In genomic region chr19:43934985-43935708, GRCh38 we compare ENCODE assay signal across 8 cellular contexts. TPM values are rescaled to one million over a fixed set of nuclear protein-coding genes. Genes with fewer than 3 reads are reported as not detected.
DNase-seq lines count a peak whose midpoint lies in the region; ATAC-seq, FAIRE-seq and TF ChIP-seq lines count a peak whose summit lies in the region.

ZNF45 (minus strand) TSS chr19:43935282; CDS start chr19:43922185, 13,097 bp downstream.

- peak within 1 kb of the TSS; percentile 84 for H3K9ac ChIP-seq in PC-3 (ENCODE audit: low read length)

- H3K27ac ChIP-seq in PC-3 (ENCODE audit: low read length), result no peak within 1 kb of the TSS

- H3K36me3 ChIP-seq in PC-3 (ENCODE audit: low read depth, low read length) (peaks cover 8% of the 10 kb centered on the region; the same call in 1 of the 2 replicates), mucosa of descending colon (ENCODE audit: low read depth) (no peaks in the 10 kb centered on the region)

- TF ChIP-seq CTCF in D721Med (IDR thresholded peaks at IDR 0.05; ENCODE audit: insufficient read depth, missing control alignments) (no peak), PC-3 (conservative IDR thresholded peaks at IDR 0.05; ENCODE audit: low read depth, low read length) (no peak), epithelial cell of esophagus (IDR thresholded peaks at IDR 0.05; ENCODE audit: insufficient read depth, low read depth, low read length, missing control alignments) (no peak), mucosa of descending colon (IDR thresholded peaks at IDR 0.05) (no peak)

- peaks cover 11 to 22% (median 13%) of the 10 kb centered on the region in 3 donors for H3K4me1 Mint-ChIP-seq in IgD-negative memory B cell

- H3K4me3 ChIP-seq in PC-3 (ENCODE audit: low read length), result peak within 1 kb of the TSS; percentile 90
- H3K4me3 ChIP-seq in epithelial cell of esophagus (ENCODE audit: low read length), result peak within 1 kb of the TSS; percentile 86
- H3K4me3 ChIP-seq in mucosa of descending colon, result peak within 1 kb of the TSS; percentile 48

- ATAC-seq in GM21528 (IDR thresholded peaks at IDR 0.05; ENCODE audit: low FRiP score, unreplicated experiment) (peak; percentile 83), PC-3 (peak; percentile 94), mucosa of descending colon (peak; percentile 100)

- peak within 1 kb of the TSS; percentile 94 for H2AFZ ChIP-seq in PC-3 (ENCODE audit: low read length)

- no peaks in the 10 kb centered on the region for H3F3A ChIP-seq in PC-3 (ENCODE audit: low read length, unreplicated experiment)

- intact Hi-C loops in PC-3 (cut with micrococcal nuclease) (loop anchor here (1.0 to 2.0 kb wide), 2 partner anchors 16 to 178 kb away; partner anchors contain the start of genes ZNF221 and ZNF225), mucosa of descending colon (cut with DNase I, micrococcal nuclease) (no loop called here)

- peaks cover under 1 to 8% (median 7%) of the 10 kb centered on the region in 3 donors for H3K9me3 Mint-ChIP-seq in IgD-negative memory B cell

- H3K27me3 Mint-ChIP-seq in IgD-negative memory B cell, result no peaks in the 10 kb centered on the region

- H3K4me1 ChIP-seq in PC-3 (ENCODE audit: insufficient read depth, low read length) (peaks cover 7% of the 10 kb centered on the region; the same call in 1 of the 2 replicates), mucosa of descending colon (ENCODE audit: low read depth) (peaks cover 9% of the 10 kb centered on the region)

- peaks cover 12% of the 10 kb centered on the region for H3K36me3 Mint-ChIP-seq in IgD-negative memory B cell

- H3K27ac Mint-ChIP-seq in IgD-negative memory B cell, result peak within 1 kb of the TSS; percentile 67 to 92 (median 86)

- POLR2A ChIA-PET in PC-3 (lab: Charles Lee; ENCODE audit: unreplicated experiment), result no interaction called here

- no peak for FAIRE-seq in D721Med (lab: Jason Lieb, UNC)

- no peaks in the 10 kb centered on the region for H3K9me2 ChIP-seq in PC-3 (replicated peaks; ENCODE audit: low read length)

- 0 out of 2 replicates have a peak, but pooled peaks cover 5% of the 10 kb centered on the region for H3K9me3 ChIP-seq in PC-3 (ENCODE audit: low read length)
- peaks cover 5% of the 10 kb centered on the region for H3K9me3 ChIP-seq in mucosa of descending colon

- CTCF ChIA-PET in PC-3 (lab: Charles Lee), result interaction anchor here (0.6 to 0.9 kb wide), 2 partner anchors 16 to 116 kb away, joined by 4 read pairs; partner anchors contain the start of gene ZNF221

- peak within 1 kb of the TSS; percentile 93 to 99 (median 98) for H3K4me3 Mint-ChIP-seq in IgD-negative memory B cell

- TSS peak; percentile 35 for BruUV-seq in PC-3 (replicated peaks; lab: Mats Ljungman, UMichigan)

- DNase-seq in D721Med (ENCODE audit: insufficient read length, low spot score), result peak; percentile 79
- peak; percentile 80 for DNase-seq in PC-3
- peak; percentile 83 for DNase-seq in activated T-cell treated with anti-CD3 and anti-CD28 coated beads for 48 hours (ENCODE audit: low read depth)
- peak; percentile 88 for DNase-seq in epithelial cell of esophagus (ENCODE audit: low read depth)
- DNase-seq in mucosa of descending colon, result peak; percentile 89 to 95 (median 89)
- peak; percentile 81 for DNase-seq in stimulated activated CD8-positive, alpha-beta memory T cell treated with anti-CD3 and anti-CD28 coated beads, Interleukin-4, amount 100 ng/mL, for 24 hours (ENCODE audit: low read depth)

- no peaks in the 10 kb centered on the region for H3K27me3 ChIP-seq in PC-3 (ENCODE audit: low read length)

- H3K79me2 ChIP-seq in PC-3 (ENCODE audit: low read length), result no peaks in the 10 kb centered on the region; the same call in 1 of the 2 replicates

- no peaks in the 10 kb centered on the region for H4K20me1 ChIP-seq in PC-3 (ENCODE audit: low read length)

- peak within 1 kb of the TSS; percentile 88 for H3K4me2 ChIP-seq in PC-3 (ENCODE audit: low read length)

RNA-seq across cellular contexts. Expression of gene ZNF45, which starts in this region (rescaled TPM):
- 10.7 TPM for polyA plus RNA-seq in IgD-negative memory B cell
- total RNA-seq in PC-3 (2014; rRNA removed), result 5.8 and 7.8 TPM in 2 replicates
- total RNA-seq in mucosa of descending colon, result 10 to 100 TPM in 2 of 3 donors, 1 to 10 TPM in 1; 9.8 to 15.9 (median 13.4) TPM
